In the genomic region with DNA sequence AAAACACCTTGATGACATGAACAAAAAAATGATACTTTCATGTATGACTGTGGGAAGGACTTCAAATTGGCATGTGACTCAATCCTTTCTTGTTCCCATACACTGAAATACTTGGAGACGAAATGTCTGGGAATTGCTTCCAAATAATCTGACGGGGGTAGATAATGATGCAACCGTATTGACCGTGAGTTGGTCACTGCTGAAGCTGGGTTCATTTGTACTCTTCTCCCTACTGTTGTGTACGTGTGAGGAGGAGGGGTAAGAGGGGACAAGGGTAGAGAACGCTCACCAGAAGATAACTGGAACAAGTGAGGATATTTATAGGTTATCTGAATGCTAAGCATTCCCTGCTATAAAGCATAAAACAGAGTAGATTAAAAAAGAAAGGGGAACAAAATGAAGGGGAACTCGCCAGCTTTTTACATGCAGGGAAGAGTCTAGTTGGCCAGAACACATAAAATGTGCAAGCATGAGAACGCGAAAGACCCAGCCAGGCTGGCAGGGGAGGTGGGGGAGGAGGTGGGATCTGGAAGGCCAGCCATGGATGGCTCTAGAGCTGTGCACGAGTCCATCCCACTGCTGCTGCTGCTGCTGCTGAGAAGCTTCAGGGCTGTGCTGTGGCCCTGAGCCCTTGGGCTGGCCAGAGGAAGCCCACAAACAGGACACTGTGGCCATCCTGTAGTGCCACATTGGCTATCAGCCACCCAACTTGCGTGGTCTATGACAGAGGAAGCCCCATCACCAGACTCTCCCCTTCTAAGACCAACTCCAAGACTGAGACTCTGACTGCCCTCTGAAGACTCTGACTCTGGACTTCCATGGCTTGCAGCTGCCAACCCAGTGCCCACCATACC, we compare ENCODE assay signal across 20 cellular contexts. TPM values are rescaled to one million over a fixed set of nuclear protein-coding genes. Genes with fewer than 3 reads are reported as not detected.
"Had no signal": no experiment of that assay in that cellular context is flagged by ENCODE, and none has a peak within 500 bp of the region (broad histone marks: within the 10 kb centered on the region; RNA-seq: fewer than 3 reads in every experiment).

No MANE protein-coding gene starts in this region.

- H3K4me1 ChIP-seq: colonic mucosa, pancreas, tibial nerve had no signal

- H3K27ac ChIP-seq: colonic mucosa, pancreas, tibial nerve had no signal

- FAIRE-seq: endothelial cell of umbilical vein, pancreas, small intestine had no signal

- H3K36me3 ChIP-seq: colonic mucosa, pancreas, tibial nerve had no signal

- H3K27me3 ChIP-seq: colonic mucosa, pancreas, tibial nerve had no signal

- H3K9me3 ChIP-seq: colonic mucosa, pancreas, tibial nerve had no signal

- DNase-seq: activated B cell treated with CpG ODN at 0.5 μM for 24 hours; activated CD4-positive, alpha-beta T cell treated with anti-CD3 and anti-CD28 coated beads, Interleukin-2, amount 10 ng/mL, durations not matched to agents 24 days and 14 days; activated CD8-positive, alpha-beta memory T cell treated with anti-CD3 and anti-CD28 coated beads for 24 hours; activated naive CD4-positive, alpha-beta T cell treated with anti-CD3 and anti-CD28 coated beads, Interleukin-2, amount 10 ng/mL, durations not matched to agents 7 days and 5 days; caudate nucleus; colonic mucosa; effector CD4-positive, alpha-beta T cell; pancreas; retina; small intestine had no signal

- ATAC-seq: stimulated activated memory B cell treated with anti-CD40 and anti-IgM and Interleukin-4, amounts not matched to agents 10 μg/mL and 1 μg/mL and 100 μg/mL, for 72 hours had no signal

- H3K4me3 ChIP-seq: colonic mucosa, pancreas, tibial nerve had no signal

RNA-seq across cellular contexts. Expression of a gene that starts 15.2 kb away (rescaled TPM):
- total RNA-seq: activated B cell treated with CpG ODN at 0.5 μM for 24 hours; activated CD4-positive, alpha-beta T cell treated with anti-CD3 and anti-CD28 coated beads, Interleukin-2, amount 10 ng/mL, durations not matched to agents 24 days and 14 days; colonic mucosa; endothelial cell of umbilical vein; fibroblast of lung; glomerular endothelial cell; lung microvascular endothelial cell; mucosa of gallbladder; pancreas; T-helper 1 cell treated with Interleukin-12 subunit alpha and Interleukin-12 subunit beta and Interleukin-4 antibody, amounts not matched to agents 30 ng/mL and 1 ng/mL, for 36 hours; tibial nerve had no signal
- polyA plus RNA-seq: adipose tissue, endothelial cell of umbilical vein, fibroblast of lung, neural cell, pancreas, small intestine had no signal

RNA-seq across cellular contexts. Expression of a gene that starts 31.9 kb away (rescaled TPM):
- total RNA-seq: activated B cell treated with CpG ODN at 0.5 μM for 24 hours; activated CD4-positive, alpha-beta T cell treated with anti-CD3 and anti-CD28 coated beads, Interleukin-2, amount 10 ng/mL, durations not matched to agents 24 days and 14 days; colonic mucosa; endothelial cell of umbilical vein; fibroblast of lung; glomerular endothelial cell; lung microvascular endothelial cell; T-helper 1 cell treated with Interleukin-12 subunit alpha and Interleukin-12 subunit beta and Interleukin-4 antibody, amounts not matched to agents 30 ng/mL and 1 ng/mL, for 36 hours had no signal
- polyA plus RNA-seq: endothelial cell of umbilical vein, fibroblast of lung had no signal
